ENCODE assay signal across 8 cellular contexts in genomic region chr12:57620936-57621496, GRCh38. TPM values are rescaled to one million over a fixed set of nuclear protein-coding genes. Genes with fewer than 3 reads are reported as not detected.
DNase-seq lines count a peak whose midpoint lies in the region; ATAC-seq and TF ChIP-seq lines count a peak whose summit lies in the region.

No MANE protein-coding gene starts in this region.

- H3K9me3 Mint-ChIP-seq in activated T-cell treated with anti-CD3 and anti-CD28 coated beads, Interleukin-2, amount 50 U/mL, for 24 hours = no peaks in the 10 kb centered on the region

- peak overlapping the region; percentile 4 to 60 (median 52) for H3K4me3 ChIP-seq in heart right ventricle

- peaks cover 0 to 18% (median 0%) of the 10 kb centered on the region in 9 donors for H3K36me3 ChIP-seq in heart right ventricle

- peaks cover 94% of the 10 kb centered on the region for H3K27me3 Mint-ChIP-seq in activated T-cell treated with anti-CD3 and anti-CD28 coated beads, Interleukin-2, amount 50 U/mL, for 24 hours

- peaks cover 9 to 51% (median 24%) of the 10 kb centered on the region in 9 donors for H3K4me1 ChIP-seq in heart right ventricle

- intact Hi-C loops in heart right ventricle (cut with DNase I) = loop anchor here in 7 of 10 donors (1.0 to 10.0 kb wide), 5 partner anchors 38 to 166 kb away; partner anchors contain the start of genes GLI1 (in 1 of the 7) and INHBE (in 1 of the 7)
- intact Hi-C loops in sciatic nerve (cut with DNase I) = loop anchor here (5.0 kb wide), 1 partner anchor 39 kb away; no protein-coding TSS in a partner anchor

- DNase-seq in GM13977 (ENCODE audit: low spot score) = peak; percentile 59
- DNase-seq in activated T-cell treated with anti-CD3 and anti-CD28 coated beads, Interleukin-2, amount 50 U/mL, for 24 hours = peak; percentile 61
- DNase-seq in heart right ventricle = peak in 1 of 2 donors; percentile 38
- no peak for DNase-seq in sciatic nerve (ENCODE audit: low spot score)
- DNase-seq in NCI-H2196 treated with DMSO at 0.1 percent for 48 hours (lab: John Stamatoyannopoulos, UW; ENCODE audit: unreplicated experiment) = no peak
- DNase-seq in activated effector memory CD4-positive, alpha-beta T cell treated with anti-CD3 and anti-CD28 coated beads, Interleukin-2, amount 50 U/mL, for 16 hours = no peak

- in situ Hi-C loops in GM13977 (cut with MboI; ENCODE audit: low pct_unique_long_range_greater_than_20kb, low sequenced_read_pairs, unreplicated experiment) = no loop called here

- H3K36me3 Mint-ChIP-seq in activated T-cell treated with anti-CD3 and anti-CD28 coated beads, Interleukin-2, amount 50 U/mL, for 24 hours (ENCODE audit: low read depth) = no peaks in the 10 kb centered on the region

- H3K27ac Mint-ChIP-seq in activated T-cell treated with anti-CD3 and anti-CD28 coated beads, Interleukin-2, amount 50 U/mL, for 24 hours = peak overlapping the region; percentile 44

- WGBS in heart right ventricle, 2 donors = 6 to 10% methylated on average over 42 of the region's 42 CpGs

- H3K4me1 Mint-ChIP-seq in activated T-cell treated with anti-CD3 and anti-CD28 coated beads, Interleukin-2, amount 50 U/mL, for 24 hours (ENCODE audit: low read depth) = peaks cover 29% of the 10 kb centered on the region

- H3K9me3 ChIP-seq in heart right ventricle = no peaks in the 10 kb centered on the region

- TF ChIP-seq CTCF in GM13977 (IDR thresholded peaks at IDR 0.05; ENCODE audit: extremely low read depth, insufficient read depth, missing control alignments) = no peak
- TF ChIP-seq CTCF in heart right ventricle (IDR thresholded peaks at IDR 0.05) = no peak

- peak overlapping the region; percentile 72 for H3K4me3 Mint-ChIP-seq in activated T-cell treated with anti-CD3 and anti-CD28 coated beads, Interleukin-2, amount 50 U/mL, for 24 hours

- peak overlapping the region in 3 of 10 donors; percentile 2 to 31 (median 11) for H3K27ac ChIP-seq in heart right ventricle

- ATAC-seq in heart right ventricle (peak in 7 of 8 donors; percentile 7 to 24 (median 14)), sciatic nerve (peak; percentile 40), HG03439 (IDR thresholded peaks at IDR 0.05; ENCODE audit: unreplicated experiment) (no peak), HG02678 (IDR thresholded peaks at IDR 0.05; ENCODE audit: unreplicated experiment) (no peak)

- peaks cover 11 to 96% (median 60%) of the 10 kb centered on the region in 7 donors for H3K27me3 ChIP-seq in heart right ventricle

RNA-seq across cellular contexts. Expression of gene ARHGEF25, which starts 9.8 kb away (rescaled TPM):
- total RNA-seq in heart right ventricle = 10 to 100 TPM in 3 of 10 donors, 1 to 10 TPM in 7; 5.0 to 17.6 (median 7.5) TPM
- polyA plus RNA-seq in heart right ventricle = 10 to 100 TPM; 13.1 to 49.2 TPM
- 61.3 TPM for total RNA-seq in sciatic nerve

RNA-seq across cellular contexts. Expression of gene B4GALNT1, which starts 12.0 kb away (rescaled TPM):
- 1 to 10 TPM; 2.0 to 9.3 (median 5.5) TPM for total RNA-seq in heart right ventricle
- polyA plus RNA-seq in heart right ventricle = 1 to 10 TPM; 2.4 to 5.3 TPM
- total RNA-seq in sciatic nerve = 16.6 TPM

RNA-seq across cellular contexts. Expression of gene DTX3, which starts 16.4 kb away (rescaled TPM):
- total RNA-seq in heart right ventricle (10 to 100 TPM; 16.9 to 30.2 (median 22.2) TPM), sciatic nerve (42.9 TPM)
- 10 to 100 TPM; 20.9 to 58.2 TPM for polyA plus RNA-seq in heart right ventricle

RNA-seq across cellular contexts. Expression of gene PIP4K2C, which starts 30.0 kb away (rescaled TPM):
- 10 to 100 TPM in 9 of 10 donors, 1 to 10 TPM in 1; 9.6 to 17.2 (median 14.7) TPM for total RNA-seq in heart right ventricle
- 10 to 100 TPM in 1 of 2 donors, 1 to 10 TPM in 1; 5.8 to 13.6 TPM for polyA plus RNA-seq in heart right ventricle
- 26.0 TPM for total RNA-seq in sciatic nerve

Comparison
In these comparisons a context has a peak if more than half of its experiments do, and no peak if none do; other contexts are left out.
1. DNase-seq: peak in GM13977 (single experiment) and activated T-cell treated with anti-CD3 and anti-CD28 coated beads, Interleukin-2, amount 50 U/mL, for 24 hours (single experiment); none in sciatic nerve (single experiment), NCI-H2196 treated with DMSO at 0.1 percent for 48 hours (single experiment) and activated effector memory CD4-positive, alpha-beta T cell treated with anti-CD3 and anti-CD28 coated beads, Interleukin-2, amount 50 U/mL, for 16 hours (single experiment).
2. ATAC-seq: peak in heart right ventricle (7 of 8) and sciatic nerve (single experiment); none in HG03439 (single experiment) and HG02678 (single experiment).